In genomic region chr5:75510836-75511434, GRCh38 we compare ENCODE assay signal across 1 cellular context.
A peak's percentile ranks its signal among the peaks of the same experiment; 100 is the strongest.
TF ChIP-seq lines count a peak whose summit lies in the region.

No MANE protein-coding gene starts in this region.

TF ChIP-seq in HepG2, 621 proteins besides CTCF, POLR2A, EP300 and RAD21 (continued from another document and continues in another):
- 0 out of 2 replicates have a peak, but pooled peaks have one; percentile 3 for TF ChIP-seq PHF8 (CRISPR knock-in tag; IDR thresholded peaks at IDR 0.05)
- TF ChIP-seq MAX (IDR thresholded peaks at IDR 0.05): peak; percentile 65
- TF ChIP-seq MYC (CRISPR knock-in tag; IDR thresholded peaks at IDR 0.05; ENCODE audit: borderline replicate concordance): no peak
- TF ChIP-seq ZNF350 (CRISPR knock-in tag; IDR thresholded peaks at IDR 0.05; ENCODE audit: borderline replicate concordance, low read depth): 0 out of 2 replicates have a peak, but pooled peaks have one; percentile 52
- 0 out of 2 replicates have a peak, but pooled peaks have one; percentile 54 for TF ChIP-seq NR1H2 (CRISPR knock-in tag; IDR thresholded peaks at IDR 0.05; ENCODE audit: borderline replicate concordance, low read depth)
- TF ChIP-seq ZNF407 (CRISPR knock-in tag; IDR thresholded peaks at IDR 0.05; ENCODE audit: not compliant biosample characterization): peak; percentile 69
- peak; percentile 67; the same call in 1 of the 2 replicates for TF ChIP-seq NKX3-1 (CRISPR knock-in tag; IDR thresholded peaks at IDR 0.05)
- TF ChIP-seq GATAD1 (CRISPR knock-in tag; IDR thresholded peaks at IDR 0.05): no peak
- 0 out of 2 replicates have a peak, but pooled peaks have one; percentile 35 for TF ChIP-seq CBFB (CRISPR knock-in tag; IDR thresholded peaks at IDR 0.05)
- TF ChIP-seq ZNF713 (CRISPR knock-in tag; IDR thresholded peaks at IDR 0.05): no peak
- TF ChIP-seq ZNF230 (CRISPR knock-in tag; IDR thresholded peaks at IDR 0.05): 0 out of 2 replicates have a peak, but pooled peaks have one; percentile 44
- peak; percentile 41; the same call in 1 of the 2 replicates for TF ChIP-seq ZNF598 (CRISPR knock-in tag; IDR thresholded peaks at IDR 0.05; ENCODE audit: borderline replicate concordance)
- 0 out of 2 replicates have a peak, but pooled peaks have one; percentile 29 for TF ChIP-seq SALL1 (CRISPR knock-in tag; IDR thresholded peaks at IDR 0.05)
- no peak for TF ChIP-seq ZNF124 (CRISPR knock-in tag; IDR thresholded peaks at IDR 0.05)
- peak; percentile 36 for TF ChIP-seq KDM5B (CRISPR knock-in tag; IDR thresholded peaks at IDR 0.05; ENCODE audit: borderline replicate concordance)
- TF ChIP-seq ZFP90 (CRISPR knock-in tag; IDR thresholded peaks at IDR 0.05; ENCODE audit: borderline replicate concordance): 0 out of 2 replicates have a peak, but pooled peaks have one; percentile 36
- TF ChIP-seq PLRG1 (conservative IDR thresholded peaks at IDR 0.05): no peak
- no peak for TF ChIP-seq HCFC1 (IDR thresholded peaks at IDR 0.05; ENCODE audit: low read depth, low read length)
- no peak for TF ChIP-seq ZNF609 (CRISPR knock-in tag; IDR thresholded peaks at IDR 0.05; ENCODE audit: borderline replicate concordance)
- TF ChIP-seq KLF16 (CRISPR knock-in tag; IDR thresholded peaks at IDR 0.05): 0 out of 4 replicates have a peak, but pooled peaks of 1 of the 2 experiments have one; percentile 10
- no peak for TF ChIP-seq ZBTB8A (CRISPR knock-in tag; IDR thresholded peaks at IDR 0.05; ENCODE audit: borderline replicate concordance, low read depth)
- TF ChIP-seq IKZF4 (CRISPR knock-in tag; IDR thresholded peaks at IDR 0.05; ENCODE audit: borderline replicate concordance, low read depth, not compliant biosample characterization): peak; percentile 65
- TF ChIP-seq PBX3 (CRISPR knock-in tag; IDR thresholded peaks at IDR 0.05; ENCODE audit: borderline replicate concordance): 0 out of 2 replicates have a peak, but pooled peaks have one; percentile 37
- peak; percentile 17; the same call in 1 of the 2 replicates for TF ChIP-seq MEIS2 (CRISPR knock-in tag; IDR thresholded peaks at IDR 0.05)
- TF ChIP-seq HOXA9 (CRISPR knock-in tag; IDR thresholded peaks at IDR 0.05; ENCODE audit: borderline replicate concordance): no peak
- no peak for TF ChIP-seq ZNF577 (CRISPR knock-in tag; IDR thresholded peaks at IDR 0.05; ENCODE audit: borderline replicate concordance, low read depth)
- peak; percentile 75 for TF ChIP-seq POGK (CRISPR knock-in tag; conservative IDR thresholded peaks at IDR 0.05)
- no peak for TF ChIP-seq KMT2A (CRISPR knock-in tag; IDR thresholded peaks at IDR 0.05)
- no peak for TF ChIP-seq ZNF557 (CRISPR knock-in tag; IDR thresholded peaks at IDR 0.05)
- no peak for TF ChIP-seq MATR3 (CRISPR knock-in tag; IDR thresholded peaks at IDR 0.05)
- TF ChIP-seq TIGD3 (CRISPR knock-in tag; IDR thresholded peaks at IDR 0.05; ENCODE audit: borderline replicate concordance): 0 out of 2 replicates have a peak, but pooled peaks have one; percentile 38
- TF ChIP-seq HES4 (CRISPR knock-in tag; IDR thresholded peaks at IDR 0.05; ENCODE audit: borderline replicate concordance): peak; percentile 29; the same call in 1 of the 2 replicates
- TF ChIP-seq ZNF574 (CRISPR knock-in tag; IDR thresholded peaks at IDR 0.05): no peak
- peak; percentile 55; the same call in 1 of the 2 replicates for TF ChIP-seq KDM3A (CRISPR knock-in tag; IDR thresholded peaks at IDR 0.05; ENCODE audit: low read depth)
- TF ChIP-seq REL (CRISPR knock-in tag; conservative IDR thresholded peaks at IDR 0.05): no peak
- TF ChIP-seq HDAC6 (IDR thresholded peaks at IDR 0.05; ENCODE audit: low read depth, low read length): no peak
- no peak for TF ChIP-seq ELF3 (CRISPR knock-in tag; IDR thresholded peaks at IDR 0.05)
- no peak; the same call in 1 of the 2 replicates for TF ChIP-seq ZBTB38 (CRISPR knock-in tag; IDR thresholded peaks at IDR 0.05)
- no peak for TF ChIP-seq AHR (CRISPR knock-in tag; IDR thresholded peaks at IDR 0.05)
